Comparison of ENCODE assay signal across 20 cellular contexts in the genomic region with DNA sequence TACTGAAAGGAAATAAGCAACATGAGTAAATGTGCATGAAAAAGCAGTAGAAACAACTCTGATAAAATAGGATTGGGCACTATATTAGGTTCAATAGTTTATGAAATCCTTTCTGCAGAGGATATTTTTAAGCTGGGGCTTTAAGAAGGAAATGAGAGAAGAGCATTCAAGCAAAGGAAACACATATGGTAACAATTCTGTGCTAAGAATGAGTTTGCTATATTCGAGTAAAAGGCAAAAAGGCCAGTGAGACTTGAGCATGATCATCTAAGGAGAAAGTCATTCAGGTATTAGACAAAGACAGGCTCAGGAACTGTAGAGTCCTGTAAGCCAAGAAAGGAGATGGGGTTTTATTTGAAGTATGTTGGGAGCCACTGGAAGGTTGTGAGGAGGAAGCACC.
"Had no signal": no experiment of that assay in that cellular context is flagged by ENCODE, and none has a peak within 500 bp of the region (broad histone marks: within the 10 kb centered on the region; RNA-seq: fewer than 3 reads in every experiment).

No MANE protein-coding gene starts in this region.

- H3K4me1 ChIP-seq: prostate gland, right atrium auricular region, suprapubic skin, upper lobe of left lung had no signal

- H3K36me3 Mint-ChIP-seq: activated naive CD8-positive, alpha-beta T cell treated with anti-CD3 and anti-CD28 coated beads for 36 hours; brain; naive thymus-derived CD4-positive, alpha-beta T cell; T-cell; WTC11 had no signal

- H3K27me3 Mint-ChIP-seq: activated CD4-positive, alpha-beta T cell treated with anti-CD3 and anti-CD28 coated beads for 36 hours; activated naive CD8-positive, alpha-beta T cell treated with anti-CD3 and anti-CD28 coated beads for 36 hours; central memory CD8-positive, alpha-beta T cell; naive thymus-derived CD4-positive, alpha-beta T cell; stimulated activated naive CD8-positive, alpha-beta T cell treated with anti-CD3 and anti-CD28 coated beads, Interleukin-15, Interleukin-2, amounts not matched to agents 100 ng/mL and 50 ng/mL, for 24 hours; T-cell had no signal

- H3K27ac Mint-ChIP-seq: activated CD4-positive, alpha-beta T cell treated with anti-CD3 and anti-CD28 coated beads for 36 hours; activated naive CD8-positive, alpha-beta T cell treated with anti-CD3 and anti-CD28 coated beads for 36 hours; naive thymus-derived CD4-positive, alpha-beta T cell; stimulated activated naive CD8-positive, alpha-beta T cell treated with anti-CD3 and anti-CD28 coated beads, Interleukin-15, Interleukin-2, amounts not matched to agents 100 ng/mL and 50 ng/mL, for 24 hours; T-cell; WTC11 had no signal

- H3K4me1 Mint-ChIP-seq: activated CD4-positive, alpha-beta T cell treated with anti-CD3 and anti-CD28 coated beads for 36 hours; activated naive CD8-positive, alpha-beta T cell treated with anti-CD3 and anti-CD28 coated beads for 36 hours; brain; central memory CD8-positive, alpha-beta T cell; naive thymus-derived CD4-positive, alpha-beta T cell; T-cell; WTC11 had no signal

- H3K9me3 ChIP-seq: prostate gland, right atrium auricular region, suprapubic skin, upper lobe of left lung had no signal

- ATAC-seq: activated CD4-positive, alpha-beta T cell treated with anti-CD3 and anti-CD28 coated beads for 36 hours; left cardiac atrium; naive thymus-derived CD4-positive, alpha-beta T cell; T-cell; WTC11 had no signal

- DNase-seq: activated CD4-positive, alpha-beta T cell treated with anti-CD3 and anti-CD28 coated beads for 36 hours; activated CD4-positive, alpha-beta T cell treated with anti-CD3 and anti-CD28 coated beads, Interleukin-2, amount 50 U/mL, for 48 hours; activated naive CD4-positive, alpha-beta T cell; activated naive CD8-positive, alpha-beta T cell treated with anti-CD3 and anti-CD28 coated beads for 36 hours; activated T-cell treated with anti-CD3 and anti-CD28 coated beads for 4 hours; cortex of kidney; effector CD4-positive, alpha-beta T cell; left cardiac atrium; mesenchymal stem cell; naive thymus-derived CD4-positive, alpha-beta T cell; stimulated activated CD4-positive, alpha-beta T cell treated with anti-CD3 and anti-CD28 coated beads, Interleukin-2, amount 100 ng/mL, for 24 hours; T-cell; upper lobe of left lung had no signal

- H3K9me3 Mint-ChIP-seq: activated naive CD8-positive, alpha-beta T cell treated with anti-CD3 and anti-CD28 coated beads for 36 hours; brain; stimulated activated naive CD8-positive, alpha-beta T cell treated with anti-CD3 and anti-CD28 coated beads, Interleukin-15, Interleukin-2, amounts not matched to agents 100 ng/mL and 50 ng/mL, for 24 hours; WTC11 had no signal

- H3K36me3 ChIP-seq: prostate gland, right atrium auricular region, suprapubic skin, upper lobe of left lung had no signal

- H3K27me3 ChIP-seq: right atrium auricular region, suprapubic skin, upper lobe of left lung had no signal

- H3K4me3 Mint-ChIP-seq: activated CD4-positive, alpha-beta T cell treated with anti-CD3 and anti-CD28 coated beads for 36 hours; activated naive CD8-positive, alpha-beta T cell treated with anti-CD3 and anti-CD28 coated beads for 36 hours; central memory CD8-positive, alpha-beta T cell; naive thymus-derived CD4-positive, alpha-beta T cell; stimulated activated naive CD8-positive, alpha-beta T cell treated with anti-CD3 and anti-CD28 coated beads, Interleukin-15, Interleukin-2, amounts not matched to agents 100 ng/mL and 50 ng/mL, for 24 hours; T-cell; WTC11 had no signal

- H3K4me3 ChIP-seq: prostate gland, right atrium auricular region, suprapubic skin, upper lobe of left lung had no signal

- H3K27ac ChIP-seq: prostate gland, right atrium auricular region, suprapubic skin, upper lobe of left lung had no signal
